In genomic region chr13:73599232-73600128, GRCh38 we compare ENCODE assay signal across 22 cellular contexts.
A peak's percentile ranks its signal among the peaks of the same experiment; 100 is the strongest.
DNase-seq lines count a peak whose midpoint lies in the region; ATAC-seq and TF ChIP-seq lines count a peak whose summit lies in the region.
"Had no signal": no experiment of that assay in that cellular context is flagged by ENCODE, and none has a peak within 500 bp of the region (broad histone marks: within the 10 kb centered on the region; RNA-seq: fewer than 3 reads in every experiment).

No MANE protein-coding gene starts in this region.

- intact Hi-C loops in OCI-LY7 (cut with micrococcal nuclease; ENCODE audit: unreplicated experiment): no loop called here

- H3K9me3 Mint-ChIP-seq in HFFc6: no peaks in the 10 kb centered on the region

- no TSS peak for BruUV-seq in OCI-LY7 (replicated peaks; lab: Mats Ljungman, UMichigan)

- POLR2A ChIA-PET in OCI-LY7 (lab: Charles Lee): interaction anchor here (0.5 kb wide), 1 partner anchor 946 kb away, joined by 5 read pairs; no protein-coding TSS in a partner anchor

- H3K27me3 Mint-ChIP-seq in HFFc6 (ENCODE audit: insufficient read depth): no peaks in the 10 kb centered on the region
- H3K27me3 Mint-ChIP-seq: T-cell had no signal

- no peaks in the 10 kb centered on the region for H3K36me3 ChIP-seq in ACC112 (ENCODE audit: insufficient read depth, low read length)
- H3K36me3 ChIP-seq in OCI-LY7 (ENCODE audit: insufficient read depth, low read length): no peaks in the 10 kb centered on the region
- H3K36me3 ChIP-seq: HAP-1 had no signal

- H3K4me1 ChIP-seq in ACC112 (ENCODE audit: control insufficient read depth, insufficient read depth, low read length, unreplicated experiment) (peaks cover 18% of the 10 kb centered on the region), OCI-LY7 (ENCODE audit: insufficient read depth, low read length, poor library complexity, severe bottlenecking) (no peaks in the 10 kb centered on the region)
- H3K4me1 ChIP-seq: HAP-1 had no signal

- DNase-seq in HFFc6 (no peak), SKM-1 (lab: John Stamatoyannopoulos, UW; ENCODE audit: unreplicated experiment) (peak; percentile 72), epithelial cell of prostate (ENCODE audit: low read depth, low spot score) (no peak), NCI-H1048 (lab: John Stamatoyannopoulos, UW) (no peak), NOMO-1 (lab: John Stamatoyannopoulos, UW; ENCODE audit: unreplicated experiment in 2 of 2) (no peak), OCI-LY7 (ENCODE audit: low spot score) (no peak)
- DNase-seq: ACHN, C1 segment of cervical spinal cord, GF-D8, NCI-H1105, NCI-H1694 treated with DMSO at 0.1 percent for 48 hours, NCI-H2227 treated with DMSO at 0.1 percent for 48 hours, NCI-H524, NCI-H82, T-cell had no signal

- H4K20me1 ChIP-seq in OCI-LY7 (ENCODE audit: insufficient read depth, low read length): no peaks in the 10 kb centered on the region

- no peaks in the 10 kb centered on the region for H3K79me2 ChIP-seq in ACC112 (ENCODE audit: control insufficient read depth, insufficient read depth, low read length, unreplicated experiment)
- H3K79me2 ChIP-seq in OCI-LY7 (ENCODE audit: insufficient read depth, low read depth, low read length): no peaks in the 10 kb centered on the region

- H3K9me2 ChIP-seq in OCI-LY7 (ENCODE audit: insufficient read depth, low read length): no peaks in the 10 kb centered on the region

- H3K27ac ChIP-seq in ACC112 (ENCODE audit: low read depth, low read length) (peak overlapping the region; percentile 70), epithelial cell of prostate (peak overlapping the region; percentile 98), OCI-LY7 (ENCODE audit: low read depth, low read length, poor library complexity, severe bottlenecking) (no peak overlapping the region)
- H3K27ac ChIP-seq: HL-60, SK-N-MC had no signal

- no peak overlapping the region for H3K4me3 ChIP-seq in ACC112 (ENCODE audit: low read depth, low read length)
- no peak overlapping the region for H3K4me3 ChIP-seq in OCI-LY7 (ENCODE audit: low read depth, low read length, poor library complexity, severe bottlenecking)
- H3K4me3 ChIP-seq: HAP-1, SK-N-MC had no signal

- no peaks in the 10 kb centered on the region for H3K27me3 ChIP-seq in ACC112 (ENCODE audit: insufficient read depth, low read length)

- CTCF ChIA-PET in OCI-LY7 (lab: Charles Lee; ENCODE audit: unreplicated experiment): no interaction called here

- no peaks in the 10 kb centered on the region; the same call in 1 of the 2 replicates for H3K36me3 Mint-ChIP-seq in HFFc6 (ENCODE audit: low read depth)
- H3K36me3 Mint-ChIP-seq: T-cell had no signal

- H3K9me3 ChIP-seq in OCI-LY7 (ENCODE audit: low read length): no peaks in the 10 kb centered on the region
- H3K9me3 ChIP-seq: HAP-1 had no signal

- TF ChIP-seq CTCF in HFFc6 (IDR thresholded peaks at IDR 0.05) (no peak), OCI-LY7 (conservative IDR thresholded peaks at IDR 0.05; ENCODE audit: low read length) (no peak)

- H3K4me2 ChIP-seq in OCI-LY7 (ENCODE audit: low read length): no peak overlapping the region

- H3K4me3 Mint-ChIP-seq in HFFc6: no peak overlapping the region; the same call in 1 of the 2 replicates
- H3K4me3 Mint-ChIP-seq: T-cell had no signal

- H2AFZ ChIP-seq in ACC112 (ENCODE audit: low read length, unreplicated experiment) (no peak overlapping the region), OCI-LY7 (ENCODE audit: low read length) (no peak overlapping the region)

- peaks cover 42% of the 10 kb centered on the region for H3K4me1 Mint-ChIP-seq in HFFc6 (ENCODE audit: low read depth)

- peak overlapping the region; percentile 81; the same call in 1 of the 2 replicates for H3K27ac Mint-ChIP-seq in HFFc6
- H3K27ac Mint-ChIP-seq: T-cell had no signal

- ATAC-seq in HG03175 (IDR thresholded peaks at IDR 0.05; ENCODE audit: unreplicated experiment): no peak
- ATAC-seq: Panc1, Right ventricle myocardium inferior, T-cell had no signal
